In genomic region chr3:3145831-3146230, GRCh38 we compare ENCODE assay signal across 1 cellular context.
TF ChIP-seq lines count a peak whose summit lies in the region.

No MANE protein-coding gene starts in this region.

TF ChIP-seq in K562, 482 proteins besides CTCF, POLR2A, EP300 and RAD21:
- TF ChIP-seq POLR2AphosphoS2 (IDR thresholded peaks at IDR 0.05; ENCODE audit: low read length) (0 out of 2 replicates have a peak, but pooled peaks have one; percentile 33), MGA (IDR thresholded peaks at IDR 0.05) (no peak)
